ENCODE assay signal across 9 cellular contexts in the genomic region with DNA sequence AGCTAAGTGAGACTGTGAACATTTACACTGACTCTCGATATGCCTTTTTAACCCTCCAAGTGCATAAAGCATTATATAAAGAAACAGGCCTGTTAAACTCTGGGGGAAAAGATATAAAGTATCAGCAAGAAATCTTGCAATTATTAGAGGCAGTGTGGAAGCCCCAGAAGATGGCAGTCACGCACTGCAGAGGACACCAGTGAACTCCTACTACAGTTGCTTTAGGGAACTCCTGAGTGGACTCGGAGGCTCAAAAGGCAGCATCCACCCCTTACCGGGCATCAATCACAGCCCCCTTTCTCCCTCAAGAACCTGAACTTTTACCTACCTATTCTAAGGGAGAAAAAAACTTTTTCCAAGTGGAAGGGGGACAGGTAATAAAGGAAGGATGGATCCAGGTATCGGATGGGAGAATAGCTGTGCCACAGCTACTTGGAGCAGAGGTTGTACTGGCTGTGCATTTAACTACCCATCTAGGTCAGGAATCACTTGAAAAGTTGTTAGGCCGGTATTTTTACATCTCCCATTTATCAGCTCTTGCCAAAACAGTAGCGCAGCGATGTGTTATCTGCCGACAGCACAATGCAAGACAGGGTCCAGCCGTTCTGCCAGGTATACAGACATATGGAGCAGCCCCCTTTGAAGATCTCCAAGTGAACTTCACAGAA.
DNase-seq lines count a peak whose midpoint lies in the region; ATAC-seq and TF ChIP-seq lines count a peak whose summit lies in the region.
"Had no signal": no experiment of that assay in that cellular context is flagged by ENCODE, and none has a peak within 500 bp of the region (broad histone marks: within the 10 kb centered on the region; RNA-seq: fewer than 3 reads in every experiment).

No MANE protein-coding gene starts in this region.

- peak in 2 of 3 donors; percentile 12 to 38 for DNase-seq in CD4-positive, CD25-positive, alpha-beta regulatory T cell
- DNase-seq in NCI-H1105 treated with DMSO at 0.1 percent for 48 hours (lab: John Stamatoyannopoulos, UW) (peak; percentile 31), anterior cingulate cortex (lab: John Stamatoyannopoulos, UW) (peak in 43 of 58 donors; percentile 1 to 70 (median 32)), lung (ENCODE audit: low spot score) (peak; percentile 53), thyroid gland (peak; percentile 82 to 85), NCI-H2029 (lab: John Stamatoyannopoulos, UW) (no peak), NOMO-1 treated with DMSO at 0.1 percent for 48 hours (lab: John Stamatoyannopoulos, UW; ENCODE audit: unreplicated experiment) (no peak), Caco-2 (no peak)

- H3K4me3 ChIP-seq in CD4-positive, CD25-positive, alpha-beta regulatory T cell (ENCODE audit: low read depth, low read length) = no peak overlapping the region
- H3K4me3 ChIP-seq in lung (no peak overlapping the region), thyroid gland (replicated peaks in 1 of 3) (no peak overlapping the region), Caco-2 (ENCODE audit: low read depth, low read length) (no peak overlapping the region)

- peak overlapping the region in 1 of 3 donors; percentile 52 for H3K27ac Mint-ChIP-seq in CD4-positive, CD25-positive, alpha-beta regulatory T cell
- no peak overlapping the region for H3K27ac Mint-ChIP-seq in Caco-2 (ENCODE audit: unreplicated experiment)

- H3K4me1 ChIP-seq in CD4-positive, CD25-positive, alpha-beta regulatory T cell (ENCODE audit: control insufficient read depth, insufficient read depth, low read length, poor library complexity, severe bottlenecking) = no peaks in the 10 kb centered on the region
- H3K4me1 ChIP-seq in lung (ENCODE audit: control insufficient read depth in 2 of 2, insufficient read depth in 2 of 2, low read length in 2 of 2) = peaks cover 0 to 2% of the 10 kb centered on the region in 2 donors
- H3K4me1 ChIP-seq in thyroid gland = peaks cover 53 to 59% of the 10 kb centered on the region in 2 donors
- H3K4me1 ChIP-seq in Caco-2 = no peaks in the 10 kb centered on the region

- H3K9me3 Mint-ChIP-seq in CD4-positive, CD25-positive, alpha-beta regulatory T cell = no peaks in the 10 kb centered on the region
- H3K9me3 Mint-ChIP-seq in Caco-2 (ENCODE audit: unreplicated experiment) = peaks cover 10% of the 10 kb centered on the region

- H3K9me3 ChIP-seq in CD4-positive, CD25-positive, alpha-beta regulatory T cell (ENCODE audit: control insufficient read depth in 2 of 2, low read length in 2 of 2) = no peaks in the 10 kb centered on the region
- H3K9me3 ChIP-seq in lung (ENCODE audit: control insufficient read depth in 2 of 2, insufficient read depth in 1 of 2, low read length in 1 of 2) (no peaks in the 10 kb centered on the region), thyroid gland (no peaks in the 10 kb centered on the region), Caco-2 (peaks cover 4% of the 10 kb centered on the region; the same call in 1 of the 2 replicates)

- BruUV-seq in Caco-2 (replicated peaks; lab: Mats Ljungman, UMichigan) = no TSS peak

- peaks cover 0 to 11% (median 0%) of the 10 kb centered on the region in 4 donors for H3K4me1 Mint-ChIP-seq in CD4-positive, CD25-positive, alpha-beta regulatory T cell
- no peaks in the 10 kb centered on the region for H3K4me1 Mint-ChIP-seq in Caco-2 (ENCODE audit: low read depth, unreplicated experiment)

- no peaks in the 10 kb centered on the region for H3K36me3 ChIP-seq in CD4-positive, CD25-positive, alpha-beta regulatory T cell (ENCODE audit: control insufficient read depth, insufficient read depth, low read length)
- H3K36me3 ChIP-seq in lung (ENCODE audit: control insufficient read depth in 2 of 2, insufficient read depth in 2 of 2, low read length in 2 of 2) (no peaks in the 10 kb centered on the region), thyroid gland (no peaks in the 10 kb centered on the region), Caco-2 (ENCODE audit: control insufficient read depth, insufficient read depth, low read length) (no peaks in the 10 kb centered on the region)

- H3K27me3 Mint-ChIP-seq in CD4-positive, CD25-positive, alpha-beta regulatory T cell = no peaks in the 10 kb centered on the region
- H3K27me3 Mint-ChIP-seq in Caco-2 (ENCODE audit: insufficient read depth, unreplicated experiment) = no peaks in the 10 kb centered on the region

- no peak for TF ChIP-seq CTCF in lung (IDR thresholded peaks at IDR 0.05; ENCODE audit: control extremely low read depth, extremely low read depth)
- TF ChIP-seq CTCF in thyroid gland (IDR thresholded peaks at IDR 0.05) = peak in 5 of 6 experiments; percentile 51 to 92 (median 88)
- TF ChIP-seq CTCF in Caco-2 (IDR thresholded peaks at IDR 0.05; ENCODE audit: insufficient read depth in 1 of 2, low read depth in 1 of 2, low read length in 1 of 2, severe bottlenecking in 1 of 2, unreplicated experiment in 1 of 2) = no peak

- no peak overlapping the region for H3K4me3 Mint-ChIP-seq in CD4-positive, CD25-positive, alpha-beta regulatory T cell
- no peak overlapping the region for H3K4me3 Mint-ChIP-seq in Caco-2 (ENCODE audit: unreplicated experiment)

- CTCF ChIA-PET in Caco-2 (lab: Charles Lee) = no interaction called here

- peak in 1 of 2 donors; percentile 13 for TF ChIP-seq POLR2A in thyroid gland (IDR thresholded peaks at IDR 0.05)

- ATAC-seq in CD4-positive, CD25-positive, alpha-beta regulatory T cell (ENCODE audit: low read depth in 2 of 2) = no peak
- ATAC-seq in lung (ENCODE audit: insufficient read depth, low FRiP score) = peak; percentile 68
- ATAC-seq: HCT116 had no signal

- 46 to 62% methylated on average over 10 of the region's 10 CpGs for WGBS in lung, 2 donors
- WGBS in thyroid gland, 2 donors = 24 to 26% methylated on average over 10 of the region's 10 CpGs

- no peaks in the 10 kb centered on the region for H3K36me3 Mint-ChIP-seq in CD4-positive, CD25-positive, alpha-beta regulatory T cell
- H3K36me3 Mint-ChIP-seq in Caco-2 (ENCODE audit: insufficient read depth, unreplicated experiment) = no peaks in the 10 kb centered on the region

- H3K27me3 ChIP-seq in CD4-positive, CD25-positive, alpha-beta regulatory T cell (ENCODE audit: control insufficient read depth, insufficient read depth, low read length) = no peaks in the 10 kb centered on the region
- H3K27me3 ChIP-seq in lung (ENCODE audit: control insufficient read depth, insufficient read depth) (no peaks in the 10 kb centered on the region), thyroid gland (no peaks in the 10 kb centered on the region), Caco-2 (replicated peaks; ENCODE audit: control insufficient read depth, insufficient read depth, low read length) (no peaks in the 10 kb centered on the region)

- POLR2A ChIA-PET in Caco-2 (lab: Charles Lee) = no interaction called here

- H3K27ac ChIP-seq in CD4-positive, CD25-positive, alpha-beta regulatory T cell (ENCODE audit: insufficient read depth, low read length, poor library complexity, severe bottlenecking) = no peak overlapping the region
- H3K27ac ChIP-seq in lung (ENCODE audit: low read depth in 1 of 2, low read length in 1 of 2) (no peak overlapping the region), thyroid gland (peak overlapping the region; percentile 76 to 93 (median 84))

- intact Hi-C loops in thyroid gland (cut with DNase I) = loop anchor here (10.0 kb wide), 1 partner anchor 268 kb away; no protein-coding TSS in a partner anchor
- intact Hi-C loops in Caco-2 (cut with micrococcal nuclease; ENCODE audit: unreplicated experiment) = no loop called here

Comparison
In these comparisons a context has a peak if more than half of its experiments do, and no peak if none do; other contexts are left out.
1. DNase-seq: peak in CD4-positive, CD25-positive, alpha-beta regulatory T cell (2 of 3), NCI-H1105 treated with DMSO at 0.1 percent for 48 hours (single experiment), anterior cingulate cortex (43 of 58), lung (single experiment) and thyroid gland (2 of 2); none in NCI-H2029 (single experiment), NOMO-1 treated with DMSO at 0.1 percent for 48 hours (single experiment) and Caco-2 (0 of 2).
2. H3K27ac ChIP-seq: peak in thyroid gland (3 of 3); none in CD4-positive, CD25-positive, alpha-beta regulatory T cell (single experiment) and lung (0 of 2).
3. CTCF ChIP-seq: peak in thyroid gland (5 of 6); none in lung (single experiment) and Caco-2 (0 of 2).